Comparison of ENCODE assay signal across 1 cellular context in the genomic region with DNA sequence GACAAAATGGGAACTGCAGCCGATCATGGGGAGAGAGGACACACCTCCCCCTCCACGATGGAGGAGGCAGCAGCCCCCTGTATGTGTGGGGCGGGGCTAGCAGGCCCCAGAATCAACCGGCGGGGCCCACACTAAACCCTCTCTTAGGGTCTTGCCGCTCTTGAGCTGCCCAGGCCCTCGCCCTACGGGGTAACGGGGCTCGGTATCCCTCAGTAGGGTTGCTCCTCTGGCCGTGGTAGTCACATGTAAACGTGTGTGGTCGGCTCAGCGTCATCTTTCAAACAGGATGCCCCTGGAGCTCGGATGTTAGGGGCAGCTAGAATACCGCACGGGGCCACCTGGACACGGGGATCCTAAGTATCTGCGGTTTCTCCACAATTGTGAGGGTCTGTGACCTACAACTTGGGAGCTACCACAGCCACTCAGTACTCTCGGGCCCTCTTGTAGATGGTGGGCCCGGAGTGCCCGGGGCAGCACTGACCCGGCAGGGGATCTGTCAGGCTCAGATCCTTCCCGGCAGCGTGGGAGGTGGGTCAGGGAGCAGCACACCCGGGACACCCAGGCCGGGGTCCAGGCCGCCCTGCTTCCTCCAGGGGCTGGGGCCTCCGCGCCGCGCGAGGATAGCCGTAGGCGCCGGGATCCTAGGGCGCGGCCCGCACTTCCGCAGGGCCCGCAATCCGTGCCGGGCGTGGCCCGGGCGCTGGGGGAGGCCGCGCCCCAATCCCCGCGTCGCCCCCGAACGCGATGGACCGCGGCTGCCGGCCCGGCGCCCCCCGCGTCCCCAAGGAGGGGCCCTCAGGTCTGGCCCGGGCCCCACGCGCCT.
TF ChIP-seq lines count a peak whose summit lies in the region.

No MANE protein-coding gene starts in this region.

TF ChIP-seq in K562, 482 proteins besides CTCF, POLR2A, EP300 and RAD21 (continued from another document and continues in another):
- TF ChIP-seq, protein P1, sequence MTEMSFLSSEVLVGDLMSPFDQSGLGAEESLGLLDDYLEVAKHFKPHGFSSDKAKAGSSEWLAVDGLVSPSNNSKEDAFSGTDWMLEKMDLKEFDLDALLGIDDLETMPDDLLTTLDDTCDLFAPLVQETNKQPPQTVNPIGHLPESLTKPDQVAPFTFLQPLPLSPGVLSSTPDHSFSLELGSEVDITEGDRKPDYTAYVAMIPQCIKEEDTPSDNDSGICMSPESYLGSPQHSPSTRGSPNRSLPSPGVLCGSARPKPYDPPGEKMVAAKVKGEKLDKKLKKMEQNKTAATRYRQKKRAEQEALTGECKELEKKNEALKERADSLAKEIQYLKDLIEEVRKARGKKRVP (CRISPR knock-in tag; IDR thresholded peaks at IDR 0.05): no peak
- TF ChIP-seq SMAD3 (CRISPR knock-in tag; conservative IDR thresholded peaks at IDR 0.05) (no peak), KAT2B (IDR thresholded peaks at IDR 0.05; ENCODE audit: low read depth, low read length) (no peak), ZNF263 (CRISPR knock-in tag; IDR thresholded peaks at IDR 0.05; ENCODE audit: borderline replicate concordance) (no peak), NONO (IDR thresholded peaks at IDR 0.05; ENCODE audit: low read depth in 2 of 2, low read length in 1 of 2) (peak; percentile 41 to 58; a peak in 2 of 4 replicates), BMI1 (IDR thresholded peaks at IDR 0.05; ENCODE audit: low read length) (no peak), TBP (optimal IDR thresholded peaks at IDR 0.05; ENCODE audit: low read depth, low read length) (peak; percentile 18), BDP1 (IDR thresholded peaks at IDR 0.05; ENCODE audit: insufficient read depth, insufficient read length) (no peak), MEF2D (tag; conservative IDR thresholded peaks at IDR 0.05; ENCODE audit: low read depth) (no peak), FOXM1 (IDR thresholded peaks at IDR 0.05; ENCODE audit: low read depth) (no peak), FOXM1 (CRISPR knock-in tag; IDR thresholded peaks at IDR 0.05; ENCODE audit: low read depth) (no peak), ZNF282 (CRISPR knock-in tag; IDR thresholded peaks at IDR 0.05) (no peak), PHTF2 (CRISPR knock-in tag; IDR thresholded peaks at IDR 0.05) (no peak), ETV5 (CRISPR knock-in tag; IDR thresholded peaks at IDR 0.05; ENCODE audit: low read depth) (no peak), BRCA1 (IDR thresholded peaks at IDR 0.05) (no peak), BRCA1 (CRISPR knock-in tag; IDR thresholded peaks at IDR 0.05) (no peak), KLF1 (tag; IDR thresholded peaks at IDR 0.05) (peak; percentile 62; the same call in 1 of the 2 replicates), LCOR (CRISPR knock-in tag; IDR thresholded peaks at IDR 0.05) (no peak), ERF (CRISPR knock-in tag; IDR thresholded peaks at IDR 0.05) (0 out of 2 replicates have a peak, but pooled peaks have one; percentile 24), ESRRA (IDR thresholded peaks at IDR 0.05; ENCODE audit: borderline replicate concordance, low read depth) (0 out of 2 replicates have a peak, but pooled peaks have one; percentile 12), ZNF24 (IDR thresholded peaks at IDR 0.05) (no peak), CCNT2 (IDR thresholded peaks at IDR 0.05; ENCODE audit: borderline replicate concordance, extremely low read depth, insufficient read length, low read depth, low read length) (peak; percentile 56), RBM14 (IDR thresholded peaks at IDR 0.05; ENCODE audit: borderline replicate concordance, insufficient read depth, low read depth, low read length) (peak; percentile 57; the same call in 1 of the 2 replicates), SMAD4 (CRISPR knock-in tag; conservative IDR thresholded peaks at IDR 0.05) (peak; percentile 25; the same call in 1 of the 2 replicates), MTA2 (IDR thresholded peaks at IDR 0.05; ENCODE audit: low read depth) (no peak), ETV1 (tag; conservative IDR thresholded peaks at IDR 0.05; ENCODE audit: low read depth) (0 out of 2 replicates have a peak, but pooled peaks have one; percentile 22), NR3C1 (CRISPR knock-in tag; IDR thresholded peaks at IDR 0.05) (no peak), SAFB2 (IDR thresholded peaks at IDR 0.05; ENCODE audit: borderline replicate concordance, low read depth, low read length, severe bottlenecking) (no peak), FIP1L1 (IDR thresholded peaks at IDR 0.05; ENCODE audit: low read depth, low read length, poor library complexity, severe bottlenecking) (peak; percentile 86), RB1 (IDR thresholded peaks at IDR 0.05; ENCODE audit: low read depth) (peak; percentile 60; the same call in 1 of the 2 replicates), DPF2 (IDR thresholded peaks at IDR 0.05) (no peak), NCOA6 (IDR thresholded peaks at IDR 0.05) (no peak), HMG20B (CRISPR knock-in tag; IDR thresholded peaks at IDR 0.05) (no peak), ELF2 (CRISPR knock-in tag; IDR thresholded peaks at IDR 0.05) (0 out of 2 replicates have a peak, but pooled peaks have one; percentile 34), ZBTB7A (IDR thresholded peaks at IDR 0.05; ENCODE audit: borderline replicate concordance, control insufficient read depth, low read depth, low read length) (peak; percentile 16; the same call in 1 of the 2 replicates), ZBTB17 (CRISPR knock-in tag; IDR thresholded peaks at IDR 0.05) (peak; percentile 34; the same call in 1 of the 2 replicates)
- TF ChIP-seq, protein P2, sequence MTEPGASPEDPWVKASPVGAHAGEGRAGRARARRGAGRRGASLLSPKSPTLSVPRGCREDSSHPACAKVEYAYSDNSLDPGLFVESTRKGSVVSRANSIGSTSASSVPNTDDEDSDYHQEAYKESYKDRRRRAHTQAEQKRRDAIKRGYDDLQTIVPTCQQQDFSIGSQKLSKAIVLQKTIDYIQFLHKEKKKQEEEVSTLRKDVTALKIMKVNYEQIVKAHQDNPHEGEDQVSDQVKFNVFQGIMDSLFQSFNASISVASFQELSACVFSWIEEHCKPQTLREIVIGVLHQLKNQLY (CRISPR knock-in tag; conservative IDR thresholded peaks at IDR 0.05): no peak
- TF ChIP-seq, protein P3, sequence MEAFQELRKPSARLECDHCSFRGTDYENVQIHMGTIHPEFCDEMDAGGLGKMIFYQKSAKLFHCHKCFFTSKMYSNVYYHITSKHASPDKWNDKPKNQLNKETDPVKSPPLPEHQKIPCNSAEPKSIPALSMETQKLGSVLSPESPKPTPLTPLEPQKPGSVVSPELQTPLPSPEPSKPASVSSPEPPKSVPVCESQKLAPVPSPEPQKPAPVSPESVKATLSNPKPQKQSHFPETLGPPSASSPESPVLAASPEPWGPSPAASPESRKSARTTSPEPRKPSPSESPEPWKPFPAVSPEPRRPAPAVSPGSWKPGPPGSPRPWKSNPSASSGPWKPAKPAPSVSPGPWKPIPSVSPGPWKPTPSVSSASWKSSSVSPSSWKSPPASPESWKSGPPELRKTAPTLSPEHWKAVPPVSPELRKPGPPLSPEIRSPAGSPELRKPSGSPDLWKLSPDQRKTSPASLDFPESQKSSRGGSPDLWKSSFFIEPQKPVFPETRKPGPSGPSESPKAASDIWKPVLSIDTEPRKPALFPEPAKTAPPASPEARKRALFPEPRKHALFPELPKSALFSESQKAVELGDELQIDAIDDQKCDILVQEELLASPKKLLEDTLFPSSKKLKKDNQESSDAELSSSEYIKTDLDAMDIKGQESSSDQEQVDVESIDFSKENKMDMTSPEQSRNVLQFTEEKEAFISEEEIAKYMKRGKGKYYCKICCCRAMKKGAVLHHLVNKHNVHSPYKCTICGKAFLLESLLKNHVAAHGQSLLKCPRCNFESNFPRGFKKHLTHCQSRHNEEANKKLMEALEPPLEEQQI (IDR thresholded peaks at IDR 0.05): no peak
- TF ChIP-seq, protein P4, sequence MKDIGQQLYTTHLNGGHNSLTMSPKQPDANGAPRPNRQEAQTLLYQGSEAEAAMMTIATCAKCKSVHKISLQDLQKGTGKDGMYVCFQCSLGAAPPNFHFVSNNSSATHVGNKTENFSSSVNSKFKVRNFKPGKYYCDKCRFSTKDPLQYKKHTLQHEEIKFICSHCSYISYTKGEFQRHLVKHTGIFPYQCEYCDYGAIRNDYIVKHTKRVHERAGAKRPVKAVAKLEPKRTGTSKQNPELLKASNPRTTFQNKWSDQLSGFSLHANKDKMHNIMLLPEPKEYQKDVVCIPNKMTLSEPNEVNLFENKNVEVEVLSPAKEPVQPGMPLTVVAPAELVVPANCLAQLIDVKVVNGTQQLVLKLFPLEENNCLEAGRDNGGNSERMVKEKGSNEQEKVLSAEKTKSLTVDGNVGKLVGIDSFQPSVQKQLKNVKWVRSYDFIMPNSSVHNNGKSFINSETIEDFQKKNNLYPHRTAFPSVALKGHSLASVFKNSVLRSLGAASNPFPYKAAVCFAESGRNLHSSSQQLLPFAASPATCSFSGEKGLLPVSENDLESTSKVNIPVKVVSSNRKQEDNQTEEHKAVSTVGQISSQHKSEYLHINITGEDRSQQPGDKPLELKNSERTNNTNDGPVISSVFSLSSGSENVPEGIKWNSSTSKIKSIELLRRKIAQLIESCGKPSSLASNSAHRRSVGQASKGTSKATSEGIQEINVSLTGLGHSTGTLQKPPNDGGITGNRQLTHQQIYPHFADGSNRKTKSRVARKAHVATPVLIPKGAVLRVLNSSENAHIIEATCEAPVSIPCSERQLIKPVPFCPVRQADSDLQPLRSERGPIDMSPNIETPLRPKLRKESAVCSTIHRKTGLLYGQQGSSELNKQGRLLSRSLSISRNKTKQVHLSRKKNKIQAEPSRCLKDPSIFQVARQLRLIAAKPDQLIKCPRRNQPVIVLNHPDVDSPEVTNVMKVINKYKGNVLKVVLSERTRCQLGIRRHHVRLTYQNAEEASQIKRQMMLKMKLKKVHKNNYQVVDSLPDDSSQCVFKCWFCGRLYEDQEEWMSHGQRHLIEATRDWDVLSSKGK (CRISPR knock-in tag; IDR thresholded peaks at IDR 0.05): no peak
- TF ChIP-seq, protein P5, sequence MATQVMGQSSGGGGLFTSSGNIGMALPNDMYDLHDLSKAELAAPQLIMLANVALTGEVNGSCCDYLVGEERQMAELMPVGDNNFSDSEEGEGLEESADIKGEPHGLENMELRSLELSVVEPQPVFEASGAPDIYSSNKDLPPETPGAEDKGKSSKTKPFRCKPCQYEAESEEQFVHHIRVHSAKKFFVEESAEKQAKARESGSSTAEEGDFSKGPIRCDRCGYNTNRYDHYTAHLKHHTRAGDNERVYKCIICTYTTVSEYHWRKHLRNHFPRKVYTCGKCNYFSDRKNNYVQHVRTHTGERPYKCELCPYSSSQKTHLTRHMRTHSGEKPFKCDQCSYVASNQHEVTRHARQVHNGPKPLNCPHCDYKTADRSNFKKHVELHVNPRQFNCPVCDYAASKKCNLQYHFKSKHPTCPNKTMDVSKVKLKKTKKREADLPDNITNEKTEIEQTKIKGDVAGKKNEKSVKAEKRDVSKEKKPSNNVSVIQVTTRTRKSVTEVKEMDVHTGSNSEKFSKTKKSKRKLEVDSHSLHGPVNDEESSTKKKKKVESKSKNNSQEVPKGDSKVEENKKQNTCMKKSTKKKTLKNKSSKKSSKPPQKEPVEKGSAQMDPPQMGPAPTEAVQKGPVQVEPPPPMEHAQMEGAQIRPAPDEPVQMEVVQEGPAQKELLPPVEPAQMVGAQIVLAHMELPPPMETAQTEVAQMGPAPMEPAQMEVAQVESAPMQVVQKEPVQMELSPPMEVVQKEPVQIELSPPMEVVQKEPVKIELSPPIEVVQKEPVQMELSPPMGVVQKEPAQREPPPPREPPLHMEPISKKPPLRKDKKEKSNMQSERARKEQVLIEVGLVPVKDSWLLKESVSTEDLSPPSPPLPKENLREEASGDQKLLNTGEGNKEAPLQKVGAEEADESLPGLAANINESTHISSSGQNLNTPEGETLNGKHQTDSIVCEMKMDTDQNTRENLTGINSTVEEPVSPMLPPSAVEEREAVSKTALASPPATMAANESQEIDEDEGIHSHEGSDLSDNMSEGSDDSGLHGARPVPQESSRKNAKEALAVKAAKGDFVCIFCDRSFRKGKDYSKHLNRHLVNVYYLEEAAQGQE (CRISPR knock-in tag; IDR thresholded peaks at IDR 0.05; ENCODE audit: low read depth): 0 out of 2 replicates have a peak, but pooled peaks have one; percentile 36
- TF ChIP-seq, protein P6, sequence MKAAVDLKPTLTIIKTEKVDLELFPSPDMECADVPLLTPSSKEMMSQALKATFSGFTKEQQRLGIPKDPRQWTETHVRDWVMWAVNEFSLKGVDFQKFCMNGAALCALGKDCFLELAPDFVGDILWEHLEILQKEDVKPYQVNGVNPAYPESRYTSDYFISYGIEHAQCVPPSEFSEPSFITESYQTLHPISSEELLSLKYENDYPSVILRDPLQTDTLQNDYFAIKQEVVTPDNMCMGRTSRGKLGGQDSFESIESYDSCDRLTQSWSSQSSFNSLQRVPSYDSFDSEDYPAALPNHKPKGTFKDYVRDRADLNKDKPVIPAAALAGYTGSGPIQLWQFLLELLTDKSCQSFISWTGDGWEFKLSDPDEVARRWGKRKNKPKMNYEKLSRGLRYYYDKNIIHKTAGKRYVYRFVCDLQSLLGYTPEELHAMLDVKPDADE (conservative IDR thresholded peaks at IDR 0.05; ENCODE audit: control insufficient read depth, low read depth, low read length): peak; percentile 51; the same call in 1 of the 2 replicates
- TF ChIP-seq, protein P7, sequence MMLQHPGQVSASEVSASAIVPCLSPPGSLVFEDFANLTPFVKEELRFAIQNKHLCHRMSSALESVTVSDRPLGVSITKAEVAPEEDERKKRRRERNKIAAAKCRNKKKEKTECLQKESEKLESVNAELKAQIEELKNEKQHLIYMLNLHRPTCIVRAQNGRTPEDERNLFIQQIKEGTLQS (IDR thresholded peaks at IDR 0.05): no peak
- TF ChIP-seq, protein P7 (CRISPR knock-in tag; conservative IDR thresholded peaks at IDR 0.05): no peak
- TF ChIP-seq, protein P8, sequence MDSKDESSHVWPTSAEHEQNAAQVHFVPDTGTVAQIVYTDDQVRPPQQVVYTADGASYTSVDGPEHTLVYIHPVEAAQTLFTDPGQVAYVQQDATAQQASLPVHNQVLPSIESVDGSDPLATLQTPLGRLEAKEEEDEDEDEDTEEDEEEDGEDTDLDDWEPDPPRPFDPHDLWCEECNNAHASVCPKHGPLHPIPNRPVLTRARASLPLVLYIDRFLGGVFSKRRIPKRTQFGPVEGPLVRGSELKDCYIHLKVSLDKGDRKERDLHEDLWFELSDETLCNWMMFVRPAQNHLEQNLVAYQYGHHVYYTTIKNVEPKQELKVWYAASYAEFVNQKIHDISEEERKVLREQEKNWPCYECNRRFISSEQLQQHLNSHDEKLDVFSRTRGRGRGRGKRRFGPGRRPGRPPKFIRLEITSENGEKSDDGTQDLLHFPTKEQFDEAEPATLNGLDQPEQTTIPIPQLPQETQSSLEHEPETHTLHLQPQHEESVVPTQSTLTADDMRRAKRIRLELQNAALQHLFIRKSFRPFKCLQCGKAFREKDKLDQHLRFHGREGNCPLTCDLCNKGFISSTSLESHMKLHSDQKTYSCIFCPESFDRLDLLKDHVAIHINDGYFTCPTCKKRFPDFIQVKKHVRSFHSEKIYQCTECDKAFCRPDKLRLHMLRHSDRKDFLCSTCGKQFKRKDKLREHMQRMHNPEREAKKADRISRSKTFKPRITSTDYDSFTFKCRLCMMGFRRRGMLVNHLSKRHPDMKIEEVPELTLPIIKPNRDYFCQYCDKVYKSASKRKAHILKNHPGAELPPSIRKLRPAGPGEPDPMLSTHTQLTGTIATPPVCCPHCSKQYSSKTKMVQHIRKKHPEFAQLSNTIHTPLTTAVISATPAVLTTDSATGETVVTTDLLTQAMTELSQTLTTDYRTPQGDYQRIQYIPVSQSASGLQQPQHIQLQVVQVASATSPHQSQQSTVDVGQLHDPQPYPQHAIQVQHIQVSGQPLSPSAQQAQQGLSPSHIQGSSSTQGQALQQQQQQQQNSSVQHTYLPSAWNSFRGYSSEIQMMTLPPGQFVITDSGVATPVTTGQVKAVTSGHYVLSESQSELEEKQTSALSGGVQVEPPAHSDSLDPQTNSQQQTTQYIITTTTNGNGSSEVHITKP (IDR thresholded peaks at IDR 0.05; ENCODE audit: partially characterized antibody): no peak
